In the genomic region with DNA sequence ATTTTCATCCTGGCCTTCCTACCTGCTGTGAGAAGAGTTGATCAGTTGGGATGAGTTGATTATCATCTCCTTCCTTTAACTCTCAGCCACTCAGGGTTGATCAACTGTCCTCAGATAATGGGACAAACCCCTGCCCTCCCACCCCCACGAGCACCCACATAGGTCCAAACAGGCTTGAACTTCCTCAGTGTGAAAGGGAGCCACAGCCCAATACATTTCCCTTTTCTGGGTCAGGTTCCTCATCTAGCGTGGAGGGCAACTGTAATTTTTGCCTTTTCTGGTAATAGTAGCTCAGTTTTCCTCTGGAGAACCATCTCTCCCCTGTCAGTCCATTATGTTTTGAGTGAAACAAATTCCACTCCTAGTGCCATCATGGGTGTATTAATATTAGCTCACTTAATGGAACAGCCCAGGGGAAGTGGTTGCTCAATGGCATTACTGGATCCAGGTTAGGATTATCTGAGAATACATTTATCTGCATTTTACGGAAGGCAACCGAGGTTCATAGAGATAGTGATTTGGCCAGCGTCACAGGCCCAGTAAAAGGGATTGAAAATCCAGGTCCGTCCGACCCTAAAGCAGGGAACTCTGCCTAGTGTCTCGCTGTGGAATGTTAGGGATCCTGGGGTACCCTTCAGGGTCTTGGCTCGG, we compare ENCODE assay signal across 10 cellular contexts. TPM values are rescaled to one million over a fixed set of nuclear protein-coding genes. Genes with fewer than 3 reads are reported as not detected.
A peak's percentile ranks its signal among the peaks of the same experiment; 100 is the strongest.
DNase-seq lines count a peak whose midpoint lies in the region; ATAC-seq, FAIRE-seq and TF ChIP-seq lines count a peak whose summit lies in the region.
"Had no signal": no experiment of that assay in that cellular context is flagged by ENCODE, and none has a peak within 500 bp of the region (broad histone marks: within the 10 kb centered on the region; RNA-seq: fewer than 3 reads in every experiment).

No MANE protein-coding gene starts in this region.

- no peak for ATAC-seq in A549

- TF ChIP-seq CTCF in A549 (IDR thresholded peaks at IDR 0.05), result no peak
- no peak for TF ChIP-seq CTCF in choroid plexus epithelial cell (conservative IDR thresholded peaks at IDR 0.05; ENCODE audit: low read depth, low read length)

- 72% methylated on average over 9 of the region's 9 CpGs for WGBS in A549 (ENCODE audit: missing lambda C conversion rate)

- peaks cover 6 to 12% of the 10 kb centered on the region in 2 donors for H3K36me3 ChIP-seq in muscle layer of duodenum (ENCODE audit: control insufficient read depth in 1 of 2, insufficient read depth in 2 of 2, low read length in 2 of 2)

- no peak for TF ChIP-seq POLR2A in A549 (IDR thresholded peaks at IDR 0.05; ENCODE audit: low read length)

- H3K4me1 ChIP-seq in A549 (no peaks in the 10 kb centered on the region; the same call in 2 of the 3 replicates), muscle layer of duodenum (ENCODE audit: control insufficient read depth in 1 of 2, insufficient read depth in 2 of 2, low read length in 2 of 2) (peaks cover 0 to 17% of the 10 kb centered on the region in 2 donors)

- no peaks in the 10 kb centered on the region for H3K27me3 ChIP-seq in muscle layer of duodenum (ENCODE audit: low read depth, low read length)

- H3K9me3 ChIP-seq in A549, result peaks cover 12% of the 10 kb centered on the region
- H3K9me3 ChIP-seq in muscle layer of duodenum (ENCODE audit: control insufficient read depth in 1 of 2, low read length in 2 of 2), result peaks cover 0 to 4% of the 10 kb centered on the region in 2 donors

- POLR2A ChIA-PET in A549 (lab: Yijun Ruan, JAX) (no interaction called here), HEK293T (lab: Yijun Ruan, JAX) (no interaction called here)

- no peak for TF ChIP-seq EP300 in A549 (IDR thresholded peaks at IDR 0.05)

- no peak for TF ChIP-seq RAD21 in A549 (conservative IDR thresholded peaks at IDR 0.05 in 1 of 2, IDR thresholded peaks at IDR 0.05 in 1 of 2)

- DNase-seq in A549 (ENCODE audit: low read depth in 1 of 2, low spot score in 1 of 2) (no peak), choroid plexus epithelial cell (ENCODE audit: low read depth) (no peak), cerebellum (ENCODE audit: low spot score) (no peak), HEK293T (ENCODE audit: extremely low spot score) (no peak), NCI-H1436 treated with DMSO at 0.1 percent for 48 hours (lab: John Stamatoyannopoulos, UW) (no peak), NCI-H1436 (lab: John Stamatoyannopoulos, UW) (no peak)
- DNase-seq in Jurkat, Clone E6-1 (ENCODE audit: low read depth, low spot score), result no peak
- DNase-seq: activated CD4-positive, CD25-positive, alpha-beta regulatory T cell had no signal

- H3K27ac ChIP-seq in A549 (no peak overlapping the region; a peak in 1 of 6 replicates), muscle layer of duodenum (ENCODE audit: low read length) (no peak overlapping the region)

- H3K4me2 ChIP-seq in A549, result peak overlapping the region; percentile 97

- FAIRE-seq in A549 (lab: Jason Lieb, UNC), result no peak

- H3K4me3 ChIP-seq in A549, result peak overlapping the region; percentile 81
- H3K4me3 ChIP-seq in Jurkat, Clone E6-1 (ENCODE audit: low read length), result peak overlapping the region; percentile 49
- H3K4me3 ChIP-seq in choroid plexus epithelial cell (ENCODE audit: low read depth, low read length), result peak overlapping the region; percentile 72
- peak overlapping the region; percentile 63 to 91 for H3K4me3 ChIP-seq in muscle layer of duodenum (ENCODE audit: low read depth in 1 of 2, low read length in 2 of 2)

- CTCF ChIA-PET in A549 (lab: Yijun Ruan, JAX) (no interaction called here), HEK293T (lab: Yijun Ruan, JAX) (no interaction called here)

TF ChIP-seq in A549, 52 proteins besides CTCF, POLR2A, EP300 and RAD21 (continues in another document):
- TF ChIP-seq HOXA7 (CRISPR knock-in tag; IDR thresholded peaks at IDR 0.05) (no peak), CBX8 (IDR thresholded peaks at IDR 0.05) (no peak), HOXB13 (CRISPR knock-in tag; IDR thresholded peaks at IDR 0.05; ENCODE audit: low read depth) (no peak)
- TF ChIP-seq, protein P1, sequence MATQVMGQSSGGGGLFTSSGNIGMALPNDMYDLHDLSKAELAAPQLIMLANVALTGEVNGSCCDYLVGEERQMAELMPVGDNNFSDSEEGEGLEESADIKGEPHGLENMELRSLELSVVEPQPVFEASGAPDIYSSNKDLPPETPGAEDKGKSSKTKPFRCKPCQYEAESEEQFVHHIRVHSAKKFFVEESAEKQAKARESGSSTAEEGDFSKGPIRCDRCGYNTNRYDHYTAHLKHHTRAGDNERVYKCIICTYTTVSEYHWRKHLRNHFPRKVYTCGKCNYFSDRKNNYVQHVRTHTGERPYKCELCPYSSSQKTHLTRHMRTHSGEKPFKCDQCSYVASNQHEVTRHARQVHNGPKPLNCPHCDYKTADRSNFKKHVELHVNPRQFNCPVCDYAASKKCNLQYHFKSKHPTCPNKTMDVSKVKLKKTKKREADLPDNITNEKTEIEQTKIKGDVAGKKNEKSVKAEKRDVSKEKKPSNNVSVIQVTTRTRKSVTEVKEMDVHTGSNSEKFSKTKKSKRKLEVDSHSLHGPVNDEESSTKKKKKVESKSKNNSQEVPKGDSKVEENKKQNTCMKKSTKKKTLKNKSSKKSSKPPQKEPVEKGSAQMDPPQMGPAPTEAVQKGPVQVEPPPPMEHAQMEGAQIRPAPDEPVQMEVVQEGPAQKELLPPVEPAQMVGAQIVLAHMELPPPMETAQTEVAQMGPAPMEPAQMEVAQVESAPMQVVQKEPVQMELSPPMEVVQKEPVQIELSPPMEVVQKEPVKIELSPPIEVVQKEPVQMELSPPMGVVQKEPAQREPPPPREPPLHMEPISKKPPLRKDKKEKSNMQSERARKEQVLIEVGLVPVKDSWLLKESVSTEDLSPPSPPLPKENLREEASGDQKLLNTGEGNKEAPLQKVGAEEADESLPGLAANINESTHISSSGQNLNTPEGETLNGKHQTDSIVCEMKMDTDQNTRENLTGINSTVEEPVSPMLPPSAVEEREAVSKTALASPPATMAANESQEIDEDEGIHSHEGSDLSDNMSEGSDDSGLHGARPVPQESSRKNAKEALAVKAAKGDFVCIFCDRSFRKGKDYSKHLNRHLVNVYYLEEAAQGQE (IDR thresholded peaks at IDR 0.05), result no peak

TF ChIP-seq in HEK293T, 16 proteins besides CTCF, POLR2A, EP300 and RAD21:
- TF ChIP-seq L3MBTL2 (conservative IDR thresholded peaks at IDR 0.05) (no peak), FOXK2 (IDR thresholded peaks at IDR 0.05) (no peak), TARDBP (IDR thresholded peaks at IDR 0.05) (no peak), ARNT (IDR thresholded peaks at IDR 0.05) (no peak), ZNF384 (IDR thresholded peaks at IDR 0.05) (no peak), SP1 (IDR thresholded peaks at IDR 0.05) (no peak), NFRKB (IDR thresholded peaks at IDR 0.05) (no peak), SUZ12 (IDR thresholded peaks at IDR 0.05) (no peak), BHLHE40 (IDR thresholded peaks at IDR 0.05; ENCODE audit: borderline replicate concordance) (no peak), ELF4 (IDR thresholded peaks at IDR 0.05) (no peak), CTBP1 (IDR thresholded peaks at IDR 0.05; ENCODE audit: borderline replicate concordance) (no peak)
- TF ChIP-seq, protein P2, sequence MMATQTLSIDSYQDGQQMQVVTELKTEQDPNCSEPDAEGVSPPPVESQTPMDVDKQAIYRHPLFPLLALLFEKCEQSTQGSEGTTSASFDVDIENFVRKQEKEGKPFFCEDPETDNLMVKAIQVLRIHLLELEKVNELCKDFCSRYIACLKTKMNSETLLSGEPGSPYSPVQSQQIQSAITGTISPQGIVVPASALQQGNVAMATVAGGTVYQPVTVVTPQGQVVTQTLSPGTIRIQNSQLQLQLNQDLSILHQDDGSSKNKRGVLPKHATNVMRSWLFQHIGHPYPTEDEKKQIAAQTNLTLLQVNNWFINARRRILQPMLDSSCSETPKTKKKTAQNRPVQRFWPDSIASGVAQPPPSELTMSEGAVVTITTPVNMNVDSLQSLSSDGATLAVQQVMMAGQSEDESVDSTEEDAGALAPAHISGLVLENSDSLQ (IDR thresholded peaks at IDR 0.05), result no peak

RNA-seq across cellular contexts. Expression of a gene that starts 0.5 kb away (rescaled TPM):
- 16.3 and 17.1 TPM in 2 replicates for polyA plus RNA-seq in A549 (2011; rRNA removed)
- 2.7 and 3.3 TPM in 2 replicates for polyA plus RNA-seq in A549 (2012; cell fraction: cytosol; rRNA removed)
- polyA plus RNA-seq in A549 (2012; cell fraction: nucleus; rRNA removed), result 3.6 and 3.7 TPM in 2 replicates
- 6.0 to 8.0 TPM (median 7.4 TPM) in 3 replicates for polyA plus RNA-seq in A549 (2017; fragmentation: RNase III; extraction: RNeasy Plus Mini Kit Qiagen cat#74134 plus additional on column Dnase treatment)
- polyA minus RNA-seq in A549 (2011; rRNA and poly(A)+ RNA removed), result 6.8 and 13.6 TPM in 2 replicates
- polyA plus RNA-seq in Jurkat, Clone E6-1 (2012; ENCODE audit: insufficient read depth, insufficient read length), result 9.5 TPM
- total RNA-seq in cerebellum, result 13.8 TPM

RNA-seq across cellular contexts. Expression of a gene that starts 29.4 kb away (rescaled TPM):
- polyA plus RNA-seq in A549 (2011; rRNA removed) (11.8 and 16.2 TPM in 2 replicates), A549 (2017; fragmentation: RNase III; extraction: RNeasy Plus Mini Kit Qiagen cat#74134 plus additional on column Dnase treatment) (9.5 to 14.6 TPM (median 11.5 TPM) in 3 replicates)
- 5.9 and 7.6 TPM in 2 replicates for polyA plus RNA-seq in A549 (2012; cell fraction: cytosol; rRNA removed)
- 11.8 and 13.2 TPM in 2 replicates for polyA plus RNA-seq in A549 (2012; cell fraction: nucleus; rRNA removed)
- polyA minus RNA-seq in A549 (2011; rRNA and poly(A)+ RNA removed), result 20.7 and 26.3 TPM in 2 replicates
- not detected for polyA plus RNA-seq in Jurkat, Clone E6-1 (2012; ENCODE audit: insufficient read depth, insufficient read length)
- total RNA-seq in cerebellum, result 25.4 TPM

RNA-seq across cellular contexts. Expression of a gene that starts 58.1 kb away (rescaled TPM):
- not detected in 2 replicates for polyA plus RNA-seq in A549 (2011; rRNA removed)
- not detected in 2 replicates for polyA plus RNA-seq in A549 (2012; cell fraction: cytosol; rRNA removed)
- 0.10 and 0.13 TPM in 2 replicates for polyA plus RNA-seq in A549 (2012; cell fraction: nucleus; rRNA removed)
- polyA plus RNA-seq in A549 (2017; fragmentation: RNase III; extraction: RNeasy Plus Mini Kit Qiagen cat#74134 plus additional on column Dnase treatment), result not detected in 3 replicates
- 0.34 and 0.79 TPM in 2 replicates for polyA minus RNA-seq in A549 (2011; rRNA and poly(A)+ RNA removed)
- not detected for polyA plus RNA-seq in Jurkat, Clone E6-1 (2012; ENCODE audit: insufficient read depth, insufficient read length)
- 0.82 TPM for total RNA-seq in cerebellum
- total RNA-seq: kidney epithelial cell had no signal
